In the genomic region with DNA sequence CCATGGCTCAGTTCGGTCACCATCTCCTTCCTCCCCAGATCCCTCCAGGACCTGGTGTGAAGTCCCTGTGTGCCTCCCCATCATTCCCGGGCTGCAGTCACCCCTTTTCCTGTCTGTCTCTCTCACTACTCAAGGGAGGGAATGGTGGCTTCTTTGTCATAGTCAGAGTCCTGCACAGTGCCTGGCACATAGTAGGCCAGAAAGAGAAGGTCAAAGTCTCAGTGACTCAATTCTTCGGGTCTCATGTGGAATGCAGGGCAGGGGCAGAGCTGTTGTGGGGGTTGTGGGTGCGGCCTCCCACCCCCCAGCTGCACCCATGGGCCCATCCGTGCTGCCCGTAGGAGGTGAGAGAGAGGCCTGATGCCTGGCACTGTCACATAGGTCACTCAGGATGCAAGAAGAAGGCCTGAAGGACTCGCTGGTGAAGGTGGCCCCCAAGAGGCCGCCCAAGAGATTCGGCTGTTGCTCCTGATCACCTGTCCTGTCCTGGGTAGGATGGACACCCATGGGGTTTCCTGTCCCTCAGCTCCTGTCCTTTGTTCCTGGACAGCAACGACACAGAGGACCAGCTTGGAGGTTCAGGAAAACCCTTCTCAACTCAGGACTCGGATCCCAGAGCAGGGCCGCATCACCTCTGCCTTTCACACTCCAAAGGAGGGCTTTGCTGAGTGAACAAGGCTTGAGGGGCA, we compare ENCODE assay signal across 17 cellular contexts. TPM values are rescaled to one million over a fixed set of nuclear protein-coding genes. Genes with fewer than 3 reads are reported as not detected.
"Had no signal": no experiment of that assay in that cellular context is flagged by ENCODE, and none has a peak within 500 bp of the region (broad histone marks: within the 10 kb centered on the region; RNA-seq: fewer than 3 reads in every experiment).

No MANE protein-coding gene starts in this region.

- H3K27me3 Mint-ChIP-seq: activated CD8-positive, alpha-beta memory T cell treated with anti-CD3 and anti-CD28 coated beads, Interleukin-2, amount 10 ng/mL, durations not matched to agents 7 days and 5 days; activated T-cell treated with anti-CD3 and anti-CD28 coated beads, Interleukin-2, amount 50 U/mL, for 24 hours; naive B cell; type B pancreatic cell had no signal

- H3K27ac ChIP-seq: prostate gland, suprapubic skin had no signal

- ATAC-seq: activated CD4-positive, CD25-positive, alpha-beta regulatory T cell treated with anti-CD3 and anti-CD28 coated beads, Interleukin-2, amount 50 U/mL, for 24 hours; activated CD8-positive, alpha-beta memory T cell treated with anti-CD3 and anti-CD28 coated beads, Interleukin-2, amount 10 ng/mL, durations not matched to agents 7 days and 5 days; activated naive CD4-positive, alpha-beta T cell treated with anti-CD3 and anti-CD28 coated beads, Interleukin-2, amount 50 U/mL, for 72 hours; esophagus mucosa; stimulated activated naive CD8-positive, alpha-beta T cell treated with anti-CD3 and anti-CD28 coated beads, Interleukin-15, Interleukin-2, amounts not matched to agents 100 U/mL and 50 U/mL, for 24 hours had no signal

- H3K27me3 ChIP-seq: suprapubic skin had no signal

- DNase-seq: activated CD4-positive, alpha-beta T cell treated with anti-CD3 and anti-CD28 coated beads, Interleukin-2, amount 50 U/mL, for 4 hours; activated CD8-positive, alpha-beta memory T cell treated with anti-CD3 and anti-CD28 coated beads, Interleukin-2, amount 10 ng/mL, durations not matched to agents 7 days and 5 days; activated effector memory CD4-positive, alpha-beta T cell treated with anti-CD3 and anti-CD28 coated beads, Interleukin-2, amount 50 U/mL, for 16 hours; activated T-cell treated with anti-CD3 and anti-CD28 coated beads, Interleukin-2, amount 50 U/mL, for 24 hours; hippocampal formation; naive B cell; nucleus accumbens; stimulated activated CD4-positive, alpha-beta T cell treated with anti-CD3 and anti-CD28 coated beads, Interleukin-2, amount 100 ng/mL, for 48 hours; stimulated activated naive CD8-positive, alpha-beta T cell treated with anti-CD3 and anti-CD28 coated beads, Interleukin-15, Interleukin-2, amounts not matched to agents 100 U/mL and 50 U/mL, for 24 hours had no signal

- FAIRE-seq: endometrium had no signal

- H3K4me3 ChIP-seq: prostate gland, suprapubic skin had no signal

- H3K36me3 ChIP-seq: prostate gland, suprapubic skin had no signal

- H3K9me3 Mint-ChIP-seq: activated naive CD4-positive, alpha-beta T cell treated with anti-CD3 and anti-CD28 coated beads, Interleukin-2, amount 50 U/mL, for 72 hours; activated T-cell treated with anti-CD3 and anti-CD28 coated beads, Interleukin-2, amount 50 U/mL, for 24 hours; naive B cell; type B pancreatic cell had no signal

- H3K36me3 Mint-ChIP-seq: activated CD8-positive, alpha-beta memory T cell treated with anti-CD3 and anti-CD28 coated beads, Interleukin-2, amount 10 ng/mL, durations not matched to agents 7 days and 5 days; activated naive CD4-positive, alpha-beta T cell treated with anti-CD3 and anti-CD28 coated beads, Interleukin-2, amount 50 U/mL, for 72 hours; type B pancreatic cell had no signal

- H3K4me3 Mint-ChIP-seq: activated CD8-positive, alpha-beta memory T cell treated with anti-CD3 and anti-CD28 coated beads, Interleukin-2, amount 10 ng/mL, durations not matched to agents 7 days and 5 days; activated T-cell treated with anti-CD3 and anti-CD28 coated beads, Interleukin-2, amount 50 U/mL, for 24 hours; naive B cell; type B pancreatic cell had no signal

- H3K9me3 ChIP-seq: prostate gland, suprapubic skin had no signal

- H3K27ac Mint-ChIP-seq: activated CD8-positive, alpha-beta memory T cell treated with anti-CD3 and anti-CD28 coated beads, Interleukin-2, amount 10 ng/mL, durations not matched to agents 7 days and 5 days; activated naive CD4-positive, alpha-beta T cell treated with anti-CD3 and anti-CD28 coated beads, Interleukin-2, amount 50 U/mL, for 72 hours; activated T-cell treated with anti-CD3 and anti-CD28 coated beads, Interleukin-2, amount 50 U/mL, for 24 hours; type B pancreatic cell had no signal

RNA-seq across cellular contexts. Expression of gene RAB44, which starts 34.1 kb away (rescaled TPM):
- total RNA-seq: activated CD8-positive, alpha-beta memory T cell treated with anti-CD3 and anti-CD28 coated beads, Interleukin-2, amount 10 ng/mL, durations not matched to agents 7 days and 5 days; cerebellum had no signal
